In the genomic region with DNA sequence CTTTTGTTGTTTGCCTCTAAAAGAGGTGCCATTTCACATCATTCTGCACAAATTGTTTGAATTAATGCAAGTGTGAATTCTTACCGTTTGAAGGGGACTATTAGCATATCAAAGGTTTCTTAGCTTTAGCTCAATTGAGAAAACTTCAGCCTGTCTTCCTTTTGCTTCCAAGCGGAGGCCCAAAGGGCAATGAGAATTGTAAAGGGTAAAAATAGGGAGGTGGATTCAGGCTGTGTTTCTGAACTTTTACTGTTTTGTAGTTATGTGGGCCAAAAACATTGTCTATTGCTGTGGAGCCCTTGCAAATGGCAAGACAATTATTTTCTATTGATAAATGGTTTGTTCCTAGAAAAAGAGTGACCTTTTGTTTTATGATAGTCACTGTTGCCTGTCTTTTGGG, we compare ENCODE assay signal across 11 cellular contexts. TPM values are rescaled to one million over a fixed set of nuclear protein-coding genes. Genes with fewer than 3 reads are reported as not detected.
DNase-seq lines count a peak whose midpoint lies in the region; ATAC-seq, FAIRE-seq and TF ChIP-seq lines count a peak whose summit lies in the region.
"Had no signal": no experiment of that assay in that cellular context is flagged by ENCODE, and none has a peak within 500 bp of the region (broad histone marks: within the 10 kb centered on the region; RNA-seq: fewer than 3 reads in every experiment).

No MANE protein-coding gene starts in this region.

- H3K36me3 ChIP-seq in kidney (ENCODE audit: control insufficient read depth in 1 of 2, insufficient read depth in 2 of 2, low read length in 2 of 2) (no peaks in the 10 kb centered on the region), sigmoid colon (no peaks in the 10 kb centered on the region)

- H3K9me3 ChIP-seq in H9 (ENCODE audit: control insufficient read depth, low read depth, low read length) (no peaks in the 10 kb centered on the region), kidney (ENCODE audit: control insufficient read depth in 1 of 2, low read length in 2 of 2) (no peaks in the 10 kb centered on the region), sigmoid colon (no peaks in the 10 kb centered on the region)

- no peak overlapping the region for H4K5ac ChIP-seq in H9 (ENCODE audit: insufficient read length, low read depth, low read length)

- no peak overlapping the region for H3T11ph ChIP-seq in H9 (ENCODE audit: low read length)

- H2AK5ac ChIP-seq in H9 (ENCODE audit: insufficient read length, low read length) = no peak overlapping the region

- H2BK5ac ChIP-seq in H9 (ENCODE audit: insufficient read length, low read length) = no peak overlapping the region

- peak overlapping the region; percentile 9 for H3K9ac ChIP-seq in H9 (ENCODE audit: extremely low read depth, insufficient read length, low read length)
- peak overlapping the region in 1 of 2 donors; percentile 42 for H3K9ac ChIP-seq in kidney (ENCODE audit: low read length in 2 of 2)

- H3K27me3 Mint-ChIP-seq in H9 (ENCODE audit: low read depth) (no peaks in the 10 kb centered on the region), brain (peaks cover 26% of the 10 kb centered on the region)
- H3K27me3 Mint-ChIP-seq in activated T-cell treated with anti-CD3 and anti-CD28 coated beads, Interleukin-2, amount 50 U/mL, for 4 hours (ENCODE audit: low read depth) = peaks cover 42% of the 10 kb centered on the region

- TF ChIP-seq CTCF in H9 (conservative IDR thresholded peaks at IDR 0.05) (no peak), brain (conservative IDR thresholded peaks at IDR 0.05) (no peak), kidney (IDR thresholded peaks at IDR 0.05; ENCODE audit: borderline replicate concordance, extremely low read depth, insufficient read depth) (no peak), sigmoid colon (IDR thresholded peaks at IDR 0.05) (no peak)

- H3K27ac ChIP-seq in H9 (ENCODE audit: insufficient read length, low read depth, low read length) = no peak overlapping the region
- peak overlapping the region in 1 of 2 donors; percentile 13 for H3K27ac ChIP-seq in kidney (ENCODE audit: low read depth in 2 of 2, low read length in 2 of 2)
- H3K27ac ChIP-seq in sigmoid colon = peak overlapping the region in 3 of 4 donors; percentile 95 to 96 (median 95)

- TF ChIP-seq POLR2A in sigmoid colon (IDR thresholded peaks at IDR 0.05) = no peak

- H3K4me3 Mint-ChIP-seq in H9 (peak overlapping the region; percentile 91 to 97), brain (peak overlapping the region; percentile 91 to 96 (median 92))
- no peak overlapping the region for H3K4me3 Mint-ChIP-seq in activated T-cell treated with anti-CD3 and anti-CD28 coated beads, Interleukin-2, amount 50 U/mL, for 4 hours

- no CpG with 5 or more reads among the region's 2 CpGs for WGBS in H9 (ENCODE audit: extremely low coverage, insufficient read length, low lambda C conversion rate)
- WGBS in sigmoid colon, 2 donors = 41 to 65% methylated on average over 2 of the region's 2 CpGs

- H3K4me1 ChIP-seq in H9 (ENCODE audit: insufficient read depth, low read length) (peaks cover 2% of the 10 kb centered on the region; the same call in 1 of the 2 replicates), kidney (ENCODE audit: control insufficient read depth in 1 of 2, insufficient read depth in 1 of 2, low read depth in 1 of 2, low read length in 2 of 2) (peaks cover 4 to 24% of the 10 kb centered on the region in 2 donors), sigmoid colon (peaks cover 0 to 45% (median 21%) of the 10 kb centered on the region in 4 donors)

- H3K79me1 ChIP-seq in H9 (ENCODE audit: insufficient read depth, low read depth, low read length, poor library complexity, severe bottlenecking) = no peaks in the 10 kb centered on the region

- no peak overlapping the region for H3K23ac ChIP-seq in H9 (ENCODE audit: insufficient read length, low read depth, low read length)

- no peak overlapping the region for H3K18ac ChIP-seq in H9 (ENCODE audit: insufficient read length, low read depth, low read length)

- peak overlapping the region; percentile 100 for H3K4me2 ChIP-seq in H9 (ENCODE audit: insufficient read depth, insufficient read length, low read length)

- no peak overlapping the region for H3K14ac ChIP-seq in H9 (ENCODE audit: insufficient read depth, low read length)

- H3K79me2 ChIP-seq in H9 (ENCODE audit: insufficient read depth, low read length) = peaks cover 18% of the 10 kb centered on the region; the same call in 1 of the 2 replicates

- H3K56ac ChIP-seq in H9 (ENCODE audit: insufficient read length, low read depth, low read length) = no peak overlapping the region

- H3K4ac ChIP-seq in H9 (ENCODE audit: low read depth, low read length) = no peak overlapping the region

- peaks cover 0 to 1% (median 0%) of the 10 kb centered on the region in 3 experiments; a peak in 1 of 7 replicates for H3K36me3 Mint-ChIP-seq in H9 (ENCODE audit: insufficient read depth in 1 of 3, low read depth in 3 of 3)
- H3K36me3 Mint-ChIP-seq in brain = no peaks in the 10 kb centered on the region
- H3K36me3 Mint-ChIP-seq in activated T-cell treated with anti-CD3 and anti-CD28 coated beads, Interleukin-2, amount 50 U/mL, for 4 hours (ENCODE audit: insufficient read depth) = no peaks in the 10 kb centered on the region

- no peak overlapping the region for H4K8ac ChIP-seq in H9 (replicated peaks; ENCODE audit: insufficient read length, low read depth, low read length)

- no peak overlapping the region for H2BK120ac ChIP-seq in H9 (ENCODE audit: low read depth, low read length, poor library complexity, severe bottlenecking)

- H2BK20ac ChIP-seq in H9 (ENCODE audit: low read depth, low read length, poor library complexity, severe bottlenecking) = no peak overlapping the region

- no peak overlapping the region for H2BK15ac ChIP-seq in H9 (ENCODE audit: low read depth, low read length)

- TF ChIP-seq EP300 in sigmoid colon (IDR thresholded peaks at IDR 0.05) = no peak

- FAIRE-seq in kidney (lab: Jason Lieb, UNC) = no peak

- H3K4me1 Mint-ChIP-seq in H9 = peaks cover 45 to 49% of the 10 kb centered on the region in 2 experiments
- H3K4me1 Mint-ChIP-seq in brain = peaks cover 54% of the 10 kb centered on the region
- peaks cover 3% of the 10 kb centered on the region for H3K4me1 Mint-ChIP-seq in activated T-cell treated with anti-CD3 and anti-CD28 coated beads, Interleukin-2, amount 50 U/mL, for 4 hours (ENCODE audit: low read depth)

- H3K27ac Mint-ChIP-seq in H9 (peak overlapping the region in 1 of 3 experiments; percentile 84; a peak in 1 of 7 replicates), brain (peak overlapping the region in 3 of 5 experiments; percentile 66 to 99 (median 94))

- H4K91ac ChIP-seq in H9 (ENCODE audit: insufficient read length, low read depth, low read length) = no peak overlapping the region

- H3K4me3 ChIP-seq in kidney (ENCODE audit: low read length in 2 of 2) (peak overlapping the region; percentile 77 to 88), sigmoid colon (peak overlapping the region in 3 of 4 donors; percentile 87 to 89 (median 87))

- no peaks in the 10 kb centered on the region for H4K20me1 ChIP-seq in H9 (ENCODE audit: control insufficient read depth, insufficient read depth, insufficient read length)

- no peak for DNase-seq in H9
- DNase-seq in kidney = no peak
- no peak for DNase-seq in sigmoid colon
- DNase-seq in dedifferentiated amniotic fluid mesenchymal stem cell (ENCODE audit: extremely low spot score) = no peak
- no peak for DNase-seq in EL
- no peak for DNase-seq in activated T-cell treated with anti-CD3 and anti-CD28 coated beads, Interleukin-2, amount 50 U/mL, for 4 hours
- DNase-seq: activated CD4-positive, alpha-beta T cell treated with anti-CD3 and anti-CD28 coated beads, Interleukin-2, amount 50 U/mL, for 1 hour; KBM-7; NCI-H2171 treated with DMSO at 0.1 percent for 48 hours had no signal

- intact Hi-C loops in kidney (cut with DNase I) = no loop called here
- intact Hi-C loops in sigmoid colon (cut with DNase I) = no loop called here

- no peak overlapping the region for H2BK12ac ChIP-seq in H9 (ENCODE audit: insufficient read length, low read depth, low read length)

- peaks cover 14% of the 10 kb centered on the region for H3K23me2 ChIP-seq in H9 (ENCODE audit: insufficient read length, low read depth, low read length, poor library complexity, severe bottlenecking)

- H3K27me3 ChIP-seq in H9 (ENCODE audit: insufficient read depth, low read length) = no peaks in the 10 kb centered on the region
- H3K27me3 ChIP-seq in sigmoid colon = no peaks in the 10 kb centered on the region

- no peak for ATAC-seq in HG02571 (IDR thresholded peaks at IDR 0.05; ENCODE audit: unreplicated experiment)
- no peak for ATAC-seq in activated T-cell treated with anti-CD3 and anti-CD28 coated beads, Interleukin-2, amount 50 U/mL, for 4 hours

- H2AFZ ChIP-seq in H9 (ENCODE audit: low read length) = no peak overlapping the region

- H3K9me3 Mint-ChIP-seq in H9 (peaks cover 0 to 2% of the 10 kb centered on the region in 2 experiments; a peak in 2 of 5 replicates), brain (no peaks in the 10 kb centered on the region)
- H3K9me3 Mint-ChIP-seq in activated T-cell treated with anti-CD3 and anti-CD28 coated beads, Interleukin-2, amount 50 U/mL, for 4 hours = no peaks in the 10 kb centered on the region

RNA-seq across cellular contexts. Expression of a gene that starts 3.6 kb away (rescaled TPM):
- total RNA-seq in H9 (2021) (119 TPM in 2 replicates), kidney (71.2 TPM), sigmoid colon (10 to 100 TPM; 49.4 to 73.4 (median 61.1) TPM)
- polyA plus RNA-seq in brain (ENCODE audit: insufficient read depth, low read depth, low replicate concordance) (6.8 TPM), kidney (ENCODE audit: insufficient read depth, low read depth, low replicate concordance) (27.2 TPM), sigmoid colon (1 to 10 TPM; 2.3 to 9.6 (median 4.8) TPM)
- under 1 TPM; 0.08 to 0.14 (median 0.10) TPM for total RNA-seq in activated T-cell treated with anti-CD3 and anti-CD28 coated beads, Interleukin-2, amount 50 U/mL, for 4 hours

Comparison
In these comparisons a context has a peak if more than half of its experiments do, and no peak if none do; other contexts are left out.
1. RNA of a gene that starts 3.6 kb away (total RNA-seq): 119 TPM in H9, 71.2 TPM in kidney (single experiment) and 49.4 to 73.4 TPM in sigmoid colon; 0.08 to 0.14 TPM in activated T-cell treated with anti-CD3 and anti-CD28 coated beads, Interleukin-2, amount 50 U/mL, for 4 hours; every median in the first group is over 10 times any median in the second.